ENCODE assay signal across 19 cellular contexts in genomic region chr7:100342761-100343160, GRCh38. TPM values are rescaled to one million over a fixed set of nuclear protein-coding genes. Genes with fewer than 3 reads are reported as not detected.
DNase-seq lines count a peak whose midpoint lies in the region; ATAC-seq and TF ChIP-seq lines count a peak whose summit lies in the region.
"Had no signal": no experiment of that assay in that cellular context is flagged by ENCODE, and none has a peak within 500 bp of the region (broad histone marks: within the 10 kb centered on the region; RNA-seq: fewer than 3 reads in every experiment).

No MANE protein-coding gene starts in this region.

- peak overlapping the region; percentile 83 to 92 (median 87) for H3K27ac Mint-ChIP-seq in CD4-positive, alpha-beta memory T cell
- peak overlapping the region; percentile 39 to 90 (median 45) for H3K27ac Mint-ChIP-seq in IgD-negative memory B cell
- peak overlapping the region; percentile 25 to 93 (median 85) for H3K27ac Mint-ChIP-seq in naive thymus-derived CD8-positive, alpha-beta T cell
- H3K27ac Mint-ChIP-seq in endodermal cell, result no peak overlapping the region

- no peak for TF ChIP-seq CTCF in endodermal cell (conservative IDR thresholded peaks at IDR 0.05)

- H3K9me3 Mint-ChIP-seq in CD4-positive, alpha-beta memory T cell, result no peaks in the 10 kb centered on the region
- H3K9me3 Mint-ChIP-seq in IgD-negative memory B cell (no peaks in the 10 kb centered on the region), endodermal cell (no peaks in the 10 kb centered on the region)
- H3K9me3 Mint-ChIP-seq in naive thymus-derived CD8-positive, alpha-beta T cell, result no peaks in the 10 kb centered on the region

- CTCF ChIA-PET in CD4-positive, alpha-beta memory T cell (lab: Charles Lee; ENCODE audit: partially characterized antibody), result interaction anchor here (1.6 kb wide), 1 partner anchor 214 kb away, joined by 3 read pairs; no protein-coding TSS in a partner anchor

- H3K9ac ChIP-seq in endodermal cell (ENCODE audit: extremely low read depth, low read length, poor library complexity, severe bottlenecking), result no peak overlapping the region

- H3K9me3 ChIP-seq in CD4-positive, alpha-beta memory T cell (ENCODE audit: control insufficient read depth in 1 of 2, low read length in 2 of 2), result no peaks in the 10 kb centered on the region
- no peaks in the 10 kb centered on the region for H3K9me3 ChIP-seq in endodermal cell (ENCODE audit: control insufficient read depth, low read length)
- H3K9me3 ChIP-seq: BLaER1 treated with 17β-estradiol and CSF1 and Interleukin-3, amounts not matched to agents 10 nM and 100 nM; tibial artery had no signal

- POLR2A ChIA-PET in CD4-positive, alpha-beta memory T cell (lab: Charles Lee; ENCODE audit: partially characterized antibody), result interaction anchor here (1.4 kb wide), 1 partner anchor 122 kb away, joined by 4 read pairs; no protein-coding TSS in a partner anchor
- POLR2A ChIA-PET in naive thymus-derived CD8-positive, alpha-beta T cell (lab: Charles Lee), result no interaction called here

- peaks cover 14 to 34% (median 19%) of the 10 kb centered on the region in 4 donors for H3K4me1 Mint-ChIP-seq in CD4-positive, alpha-beta memory T cell
- peaks cover 4 to 19% (median 19%) of the 10 kb centered on the region in 3 donors for H3K4me1 Mint-ChIP-seq in IgD-negative memory B cell
- peaks cover 8 to 46% (median 29%) of the 10 kb centered on the region in 4 donors for H3K4me1 Mint-ChIP-seq in naive thymus-derived CD8-positive, alpha-beta T cell
- peaks cover 4% of the 10 kb centered on the region for H3K4me1 Mint-ChIP-seq in endodermal cell

- H3K27ac ChIP-seq in CD4-positive, alpha-beta memory T cell (ENCODE audit: low read depth, low read length), result no peak overlapping the region
- no peak overlapping the region for H3K27ac ChIP-seq in endodermal cell (ENCODE audit: low read depth, low read length)
- H3K27ac ChIP-seq: hepatocyte, tibial artery had no signal

- H3K4me3 Mint-ChIP-seq in CD4-positive, alpha-beta memory T cell, result peak overlapping the region in 1 of 8 donors; percentile 43
- peak overlapping the region in 3 of 4 donors; percentile 30 to 77 (median 72) for H3K4me3 Mint-ChIP-seq in IgD-negative memory B cell
- peak overlapping the region in 1 of 10 donors; percentile 34 for H3K4me3 Mint-ChIP-seq in naive thymus-derived CD8-positive, alpha-beta T cell
- H3K4me3 Mint-ChIP-seq in endodermal cell, result no peak overlapping the region

- no peaks in the 10 kb centered on the region for H3K27me3 ChIP-seq in CD4-positive, alpha-beta memory T cell (ENCODE audit: insufficient read depth, low read length)
- H3K27me3 ChIP-seq in endodermal cell (ENCODE audit: control insufficient read depth, insufficient read depth, low read length, poor library complexity, severe bottlenecking), result no peaks in the 10 kb centered on the region
- H3K27me3 ChIP-seq: BLaER1 treated with 17β-estradiol and CSF1 and Interleukin-3, amounts not matched to agents 10 nM and 100 nM; hepatocyte; tibial artery had no signal

- H3K36me3 ChIP-seq in CD4-positive, alpha-beta memory T cell (ENCODE audit: insufficient read depth, low read length), result peaks cover 25% of the 10 kb centered on the region
- H3K36me3 ChIP-seq in endodermal cell (ENCODE audit: control insufficient read depth, insufficient read depth, low read length), result peaks cover 45% of the 10 kb centered on the region

- no peaks in the 10 kb centered on the region for H3K27me3 Mint-ChIP-seq in CD4-positive, alpha-beta memory T cell
- H3K27me3 Mint-ChIP-seq in IgD-negative memory B cell (no peaks in the 10 kb centered on the region), endodermal cell (ENCODE audit: insufficient read depth) (no peaks in the 10 kb centered on the region)
- no peaks in the 10 kb centered on the region for H3K27me3 Mint-ChIP-seq in naive thymus-derived CD8-positive, alpha-beta T cell

- H3K4me3 ChIP-seq in CD4-positive, alpha-beta memory T cell (ENCODE audit: low read length in 2 of 2), result no peak overlapping the region
- no peak overlapping the region for H3K4me3 ChIP-seq in endodermal cell (ENCODE audit: low read length)
- H3K4me3 ChIP-seq: BLaER1 treated with 17β-estradiol and CSF1 and Interleukin-3, amounts not matched to agents 10 nM and 100 nM; hepatocyte; tibial artery had no signal

- DNase-seq in CD4-positive, alpha-beta memory T cell, result no peak
- DNase-seq in cerebellar nuclear complex (lab: John Stamatoyannopoulos, UW), result peak; percentile 42 to 61
- DNase-seq in naive thymus-derived CD8-positive, alpha-beta T cell, result no peak
- DNase-seq in endodermal cell, result no peak
- no peak for DNase-seq in DMS79 (lab: John Stamatoyannopoulos, UW)
- DNase-seq: activated CD4-positive, alpha-beta T cell treated with anti-CD3 and anti-CD28 coated beads, Interleukin-2, amount 50 U/mL, for 4 hours; activated effector memory CD4-positive, alpha-beta T cell treated with Interleukin-2 at 50 U/mL for 16 hours; MV-4-11; NCI-H526 treated with DMSO at 0.1 percent for 48 hours; PC-3; small intestine; tibial artery had no signal

- H3K4me1 ChIP-seq in CD4-positive, alpha-beta memory T cell (ENCODE audit: insufficient read depth, low read length), result peaks cover 21% of the 10 kb centered on the region
- no peaks in the 10 kb centered on the region for H3K4me1 ChIP-seq in endodermal cell (ENCODE audit: control insufficient read depth, insufficient read depth, low read length)

- intact Hi-C loops in CD4-positive, alpha-beta memory T cell (cut with micrococcal nuclease), result loop anchor here (5.0 kb wide), 1 partner anchor 70 kb away; no protein-coding TSS in a partner anchor

- 93 to 95% methylated on average over 5 to 6 of the region's 6 CpGs for WGBS in endodermal cell (ENCODE audit: insufficient coverage in 1 of 2, insufficient read length in 1 of 2), 2 experiments

- ATAC-seq in naive thymus-derived CD8-positive, alpha-beta T cell, result no peak
- ATAC-seq in GM21786 (IDR thresholded peaks at IDR 0.05; ENCODE audit: unreplicated experiment), result no peak
- ATAC-seq: PC-3 had no signal

- H3K36me3 Mint-ChIP-seq in CD4-positive, alpha-beta memory T cell, result peaks cover 26 to 57% of the 10 kb centered on the region in 2 donors
- H3K36me3 Mint-ChIP-seq in IgD-negative memory B cell (peaks cover 2% of the 10 kb centered on the region), endodermal cell (ENCODE audit: low read depth) (peaks cover 61% of the 10 kb centered on the region)
- H3K36me3 Mint-ChIP-seq in naive thymus-derived CD8-positive, alpha-beta T cell, result peaks cover 0 to 77% (median 3%) of the 10 kb centered on the region in 3 donors

RNA-seq across cellular contexts. Expression of gene PILRB, which starts 15.2 kb away (rescaled TPM):
- 100 to 1,000 TPM; 104 to 117 TPM for total RNA-seq in CD4-positive, alpha-beta memory T cell
- 1 to 10 TPM; 1.1 to 5.2 TPM for polyA plus RNA-seq in CD4-positive, alpha-beta memory T cell
- polyA plus RNA-seq in IgD-negative memory B cell, result 14.3 TPM
- total RNA-seq in naive thymus-derived CD8-positive, alpha-beta T cell, result 100 to 1,000 TPM; 129 to 130 TPM
- 10 to 100 TPM in 1 of 3 donors, 1 to 10 TPM in 2; 2.5 to 14.6 (median 3.3) TPM for polyA plus RNA-seq in naive thymus-derived CD8-positive, alpha-beta T cell
- 10 to 100 TPM; 51.9 to 84.4 TPM for total RNA-seq in endodermal cell
- polyA plus RNA-seq in endodermal cell (2013, experiment 1 of 2), result 34.1 TPM
- 29.7 TPM for polyA plus RNA-seq in endodermal cell (2013, experiment 2 of 2)

RNA-seq across cellular contexts. Expression of gene PILRA, which starts 30.5 kb away (rescaled TPM):
- 1 to 10 TPM; 5.7 to 5.8 TPM for total RNA-seq in CD4-positive, alpha-beta memory T cell
- polyA plus RNA-seq in CD4-positive, alpha-beta memory T cell, result under 1 TPM in 1 of 2 donors, not detected in 1; 0.32 TPM
- polyA plus RNA-seq in IgD-negative memory B cell, result 2.3 TPM
- 10 to 100 TPM in 1 of 2 experiments, 1 to 10 TPM in 1; 8.6 to 10.6 TPM for total RNA-seq in naive thymus-derived CD8-positive, alpha-beta T cell
- polyA plus RNA-seq in naive thymus-derived CD8-positive, alpha-beta T cell, result under 1 TPM; 0.35 to 0.63 (median 0.60) TPM
- 10 to 100 TPM in 1 of 2 donors, 1 to 10 TPM in 1; 2.1 to 12.8 TPM for total RNA-seq in endodermal cell
- polyA plus RNA-seq in endodermal cell (2013, experiment 1 of 2), result 11.0 TPM
- polyA plus RNA-seq in endodermal cell (2013, experiment 2 of 2), result 8.7 TPM
- total RNA-seq: kidney epithelial cell had no signal

RNA-seq across cellular contexts. Expression of gene SPDYE3, which starts 35.3 kb away (rescaled TPM):
- not detected for total RNA-seq in CD4-positive, alpha-beta memory T cell
- 1 to 10 TPM; 6.3 to 9.9 TPM for polyA plus RNA-seq in CD4-positive, alpha-beta memory T cell
- polyA plus RNA-seq in IgD-negative memory B cell, result 9.9 TPM
- total RNA-seq in naive thymus-derived CD8-positive, alpha-beta T cell, result not detected
- 10 to 100 TPM in 1 of 3 donors, 1 to 10 TPM in 2; 4.8 to 10.9 (median 7.7) TPM for polyA plus RNA-seq in naive thymus-derived CD8-positive, alpha-beta T cell
- total RNA-seq in endodermal cell, result not detected
- not detected for polyA plus RNA-seq in endodermal cell (2013, experiment 1 of 2)
- not detected for polyA plus RNA-seq in endodermal cell (2013, experiment 2 of 2)
- total RNA-seq: fibroblast of lung, hepatocyte, kidney epithelial cell, osteocyte, PC-3 had no signal
- polyA plus RNA-seq: fibroblast of lung had no signal

Comparison
In these comparisons a context has a peak if more than half of its experiments do, and no peak if none do; other contexts are left out.
1. DNase-seq: peak in cerebellar nuclear complex (2 of 2); none in CD4-positive, alpha-beta memory T cell (0 of 5), naive thymus-derived CD8-positive, alpha-beta T cell (0 of 10), endodermal cell (single experiment) and DMS79 (single experiment).